28 cellular contexts compared by ENCODE assay signal in genomic region chr16:20830372-20830771, GRCh38. TPM values are rescaled to one million over a fixed set of nuclear protein-coding genes. Genes with fewer than 3 reads are reported as not detected.
"Had no signal": no experiment of that assay in that cellular context is flagged by ENCODE, and none has a peak within 500 bp of the region (broad histone marks: within the 10 kb centered on the region; RNA-seq: fewer than 3 reads in every experiment).

No MANE protein-coding gene starts in this region.

- H3K4me3 ChIP-seq: ascending aorta, breast epithelium, cardiac muscle cell, colonic mucosa, esophagus muscularis mucosa, gastrocnemius medialis, heart right ventricle, hepatocyte had no signal

- H3K4me1 Mint-ChIP-seq: activated CD4-positive, alpha-beta T cell treated with anti-CD3 and anti-CD28 coated beads for 36 hours; activated CD4-positive, alpha-beta T cell treated with anti-CD3 and anti-CD28 coated beads, Interleukin-2, amount 10 ng/mL, durations not matched to agents 24 days and 14 days; activated naive CD4-positive, alpha-beta T cell treated with anti-CD3 and anti-CD28 coated beads, Interleukin-2, amount 10 ng/mL, durations not matched to agents 7 days and 5 days; activated naive CD8-positive, alpha-beta T cell treated with anti-CD3 and anti-CD28 coated beads, Interleukin-2, amount 10 ng/mL, durations not matched to agents 7 days and 5 days; brain had no signal

- H3K4me3 Mint-ChIP-seq: activated CD4-positive, alpha-beta memory T cell treated with anti-CD3 and anti-CD28 coated beads for 36 hours; activated CD4-positive, alpha-beta T cell treated with anti-CD3 and anti-CD28 coated beads for 36 hours; activated CD4-positive, alpha-beta T cell treated with anti-CD3 and anti-CD28 coated beads, Interleukin-2, amount 10 ng/mL, durations not matched to agents 24 days and 14 days; activated naive CD4-positive, alpha-beta T cell treated with anti-CD3 and anti-CD28 coated beads, Interleukin-2, amount 10 ng/mL, durations not matched to agents 7 days and 5 days; activated naive CD8-positive, alpha-beta T cell treated with anti-CD3 and anti-CD28 coated beads, Interleukin-2, amount 10 ng/mL, durations not matched to agents 7 days and 5 days; activated T-cell treated with anti-CD3 and anti-CD28 coated beads, Interleukin-2, amount 50 U/mL, for 24 hours; activated T-cell treated with anti-CD3 and anti-CD28 coated beads, Interleukin-2, amount 50 U/mL, for 72 hours; brain had no signal

- H3K27ac Mint-ChIP-seq: activated CD4-positive, alpha-beta memory T cell treated with anti-CD3 and anti-CD28 coated beads for 36 hours; activated CD4-positive, alpha-beta T cell treated with anti-CD3 and anti-CD28 coated beads for 36 hours; activated CD4-positive, alpha-beta T cell treated with anti-CD3 and anti-CD28 coated beads, Interleukin-2, amount 10 ng/mL, durations not matched to agents 24 days and 14 days; activated naive CD4-positive, alpha-beta T cell treated with anti-CD3 and anti-CD28 coated beads, Interleukin-2, amount 10 ng/mL, durations not matched to agents 7 days and 5 days; activated naive CD4-positive, alpha-beta T cell treated with anti-CD3 and anti-CD28 coated beads, Interleukin-2, amount 50 U/mL, for 72 hours; activated naive CD8-positive, alpha-beta T cell treated with anti-CD3 and anti-CD28 coated beads, Interleukin-2, amount 10 ng/mL, durations not matched to agents 7 days and 5 days; activated T-cell treated with anti-CD3 and anti-CD28 coated beads, Interleukin-2, amount 50 U/mL, for 24 hours; activated T-cell treated with anti-CD3 and anti-CD28 coated beads, Interleukin-2, amount 50 U/mL, for 72 hours; brain had no signal

- H3K9me3 Mint-ChIP-seq: activated CD4-positive, alpha-beta T cell treated with anti-CD3 and anti-CD28 coated beads, Interleukin-2, amount 10 ng/mL, durations not matched to agents 24 days and 14 days; activated naive CD4-positive, alpha-beta T cell treated with anti-CD3 and anti-CD28 coated beads, Interleukin-2, amount 10 ng/mL, durations not matched to agents 7 days and 5 days; activated naive CD4-positive, alpha-beta T cell treated with anti-CD3 and anti-CD28 coated beads, Interleukin-2, amount 50 U/mL, for 72 hours had no signal

- DNase-seq: activated CD4-positive, alpha-beta memory T cell treated with anti-CD3 and anti-CD28 coated beads for 36 hours; activated CD4-positive, alpha-beta T cell treated with anti-CD3 and anti-CD28 coated beads for 36 hours; activated CD4-positive, alpha-beta T cell treated with anti-CD3 and anti-CD28 coated beads, Interleukin-2, amount 10 ng/mL, durations not matched to agents 24 days and 14 days; activated CD4-positive, CD25-positive, alpha-beta regulatory T cell; activated CD4-positive, CD25-positive, alpha-beta regulatory T cell treated with anti-CD3 and anti-CD28 coated beads, Interleukin-2, amount 50 U/mL, for 72 hours; activated CD8-positive, alpha-beta memory T cell treated with anti-CD3 and anti-CD28 coated beads, Interleukin-2, amount 50 U/mL, for 48 hours; activated gamma-delta T cell; activated naive CD4-positive, alpha-beta T cell; activated naive CD4-positive, alpha-beta T cell treated with anti-CD3 and anti-CD28 coated beads, Interleukin-2, amount 10 ng/mL, durations not matched to agents 7 days and 5 days; activated naive CD8-positive, alpha-beta T cell treated with anti-CD3 and anti-CD28 coated beads, Interleukin-2, amount 10 ng/mL, durations not matched to agents 7 days and 5 days; activated T-cell treated with anti-CD3 and anti-CD28 coated beads for 4 hours; activated T-cell treated with anti-CD3 and anti-CD28 coated beads, Interleukin-2, amount 50 U/mL, for 24 hours; activated T-cell treated with anti-CD3 and anti-CD28 coated beads, Interleukin-2, amount 50 U/mL, for 72 hours; central memory CD4-positive, alpha-beta T cell; cerebellar nuclear complex; colonic mucosa; effector CD8-positive, alpha-beta T cell; foreskin keratinocyte; gastrocnemius medialis; heart right ventricle; T-helper 2 cell had no signal

- H3K27me3 Mint-ChIP-seq: activated CD4-positive, alpha-beta memory T cell treated with anti-CD3 and anti-CD28 coated beads for 36 hours; activated CD4-positive, alpha-beta T cell treated with anti-CD3 and anti-CD28 coated beads for 36 hours; activated CD4-positive, alpha-beta T cell treated with anti-CD3 and anti-CD28 coated beads, Interleukin-2, amount 10 ng/mL, durations not matched to agents 24 days and 14 days; activated naive CD4-positive, alpha-beta T cell treated with anti-CD3 and anti-CD28 coated beads, Interleukin-2, amount 10 ng/mL, durations not matched to agents 7 days and 5 days; activated naive CD8-positive, alpha-beta T cell treated with anti-CD3 and anti-CD28 coated beads, Interleukin-2, amount 10 ng/mL, durations not matched to agents 7 days and 5 days; activated T-cell treated with anti-CD3 and anti-CD28 coated beads, Interleukin-2, amount 50 U/mL, for 24 hours; brain had no signal

RNA-seq across cellular contexts. Expression of gene ERI2, which starts 24.1 kb away (rescaled TPM):
- total RNA-seq: ascending aorta had no signal
